In genomic region chr5:178758883-178759282, GRCh38 we compare ENCODE assay signal across 4 cellular contexts. TPM values are rescaled to one million over a fixed set of nuclear protein-coding genes. Genes with fewer than 3 reads are reported as not detected.
DNase-seq lines count a peak whose midpoint lies in the region; ATAC-seq and TF ChIP-seq lines count a peak whose summit lies in the region.
"Not testable (repeated sequence)": the region's sequence is repeated elsewhere in the genome, so short reads cannot be mapped to it uniquely, and the experiment has no call there.

No MANE protein-coding gene starts in this region.

- not testable (repeated sequence) for H4K8ac ChIP-seq in trophoblast cell (ENCODE audit: low read depth, low read length)

- H3K18ac ChIP-seq in trophoblast cell (ENCODE audit: low read length) = not testable (repeated sequence)

- TF ChIP-seq CTCF in lower lobe of right lung (IDR thresholded peaks at IDR 0.05); lung (IDR thresholded peaks at IDR 0.05; ENCODE audit: control extremely low read depth, extremely low read depth); upper lobe of right lung (IDR thresholded peaks at IDR 0.05): not testable (repeated sequence)

- H3K4me2 ChIP-seq in trophoblast cell (ENCODE audit: low read length) = not testable (repeated sequence)

- not testable (repeated sequence) for H3K36me3 ChIP-seq in lower lobe of right lung; lung (ENCODE audit: control insufficient read depth in 2 of 2, insufficient read depth in 2 of 2, low read length in 2 of 2); trophoblast cell (ENCODE audit: control insufficient read depth in 1 of 2, insufficient read depth in 2 of 2, low read length in 2 of 2); upper lobe of right lung

- not testable (repeated sequence) for H4K91ac ChIP-seq in trophoblast cell (ENCODE audit: low read depth, low read length)

- not testable (repeated sequence) for H3K79me2 ChIP-seq in trophoblast cell (ENCODE audit: control insufficient read depth, insufficient read depth, low read length, poor library complexity)

- H3K4me1 ChIP-seq in lower lobe of right lung; lung (ENCODE audit: control insufficient read depth in 2 of 2, insufficient read depth in 2 of 2, low read length in 2 of 2); trophoblast cell (ENCODE audit: control insufficient read depth in 1 of 2, insufficient read depth in 2 of 2, low read length in 2 of 2); upper lobe of right lung: not testable (repeated sequence)

- DNase-seq in lower lobe of right lung = peak; percentile 75
- peak; percentile 49 for DNase-seq in lung (ENCODE audit: low spot score)
- peak; percentile 81 to 86 for DNase-seq in trophoblast cell
- DNase-seq in upper lobe of right lung = peak; percentile 83

- H3K9ac ChIP-seq in trophoblast cell (ENCODE audit: low read length) = not testable (repeated sequence)

- H3K14ac ChIP-seq in trophoblast cell (ENCODE audit: low read length) = not testable (repeated sequence)

- not testable (repeated sequence) for H2AFZ ChIP-seq in trophoblast cell (ENCODE audit: insufficient read depth, low read length, poor library complexity)

- H2BK12ac ChIP-seq in trophoblast cell (ENCODE audit: low read length) = not testable (repeated sequence)

- not testable (repeated sequence) for H3K4ac ChIP-seq in trophoblast cell (ENCODE audit: low read depth, low read length)

- not testable (repeated sequence) for H3K9me3 ChIP-seq in lower lobe of right lung; lung (ENCODE audit: control insufficient read depth in 2 of 2, insufficient read depth in 1 of 2, low read length in 1 of 2); upper lobe of right lung
- H3K9me3 ChIP-seq in trophoblast cell (ENCODE audit: insufficient read depth, low read depth, low read length) = peaks cover 20% of the 10 kb centered on the region

- not testable (repeated sequence) for H3K23ac ChIP-seq in trophoblast cell (ENCODE audit: low read length)

- ATAC-seq in lower lobe of right lung (peak in 1 of 2 donors; percentile 79), upper lobe of right lung (peak; percentile 77)
- ATAC-seq in lung (ENCODE audit: insufficient read depth, low FRiP score) = not testable (repeated sequence)

- not testable (repeated sequence) for H3K27ac ChIP-seq in lower lobe of right lung; lung (ENCODE audit: low read depth in 1 of 2, low read length in 1 of 2); trophoblast cell (ENCODE audit: low read depth, low read length)
- H3K27ac ChIP-seq in upper lobe of right lung = peak overlapping the region; percentile 14

- not testable (repeated sequence) for H2BK120ac ChIP-seq in trophoblast cell (ENCODE audit: insufficient read depth, low read length, poor library complexity)

- not testable (repeated sequence) for H2BK5ac ChIP-seq in trophoblast cell (ENCODE audit: low read depth, low read length, poor library complexity)

- intact Hi-C loops in lower lobe of right lung (cut with DNase I); upper lobe of right lung (cut with DNase I): not testable (repeated sequence)

- 65 to 86% methylated on average over 9 of the region's 9 CpGs for WGBS in lung, 2 donors
- no CpG with 5 or more reads among the region's 9 CpGs for WGBS in trophoblast cell (ENCODE audit: extremely low coverage, insufficient coverage, insufficient read length)

- H3K4me3 ChIP-seq in lower lobe of right lung; lung; trophoblast cell (ENCODE audit: low read depth, low read length); upper lobe of right lung: not testable (repeated sequence)

- H3K27me3 ChIP-seq in lower lobe of right lung (ENCODE audit: low read depth); lung (ENCODE audit: control insufficient read depth, insufficient read depth); trophoblast cell (ENCODE audit: insufficient read depth, low read length); upper lobe of right lung: not testable (repeated sequence)

- H2AK5ac ChIP-seq in trophoblast cell (ENCODE audit: low read length) = not testable (repeated sequence)

- H4K12ac ChIP-seq in trophoblast cell (ENCODE audit: low read depth, low read length) = not testable (repeated sequence)

- not testable (repeated sequence) for H3K79me1 ChIP-seq in trophoblast cell (ENCODE audit: low read length)

RNA-seq across cellular contexts. Expression of gene ZNF354A, which starts 28.4 kb away (rescaled TPM):
- 8.7 TPM for total RNA-seq in lower lobe of right lung
- 10 to 100 TPM; 10.1 to 12.0 TPM for total RNA-seq in lung
- 10 to 100 TPM in 1 of 2 donors, 1 to 10 TPM in 1; 7.9 to 12.1 TPM for polyA plus RNA-seq in lung
- 16.8 and 17.7 TPM in 2 replicates for polyA plus RNA-seq in trophoblast cell (2013)
- total RNA-seq in upper lobe of right lung = 13.3 TPM
